8 cellular contexts compared by ENCODE assay signal in the genomic region with DNA sequence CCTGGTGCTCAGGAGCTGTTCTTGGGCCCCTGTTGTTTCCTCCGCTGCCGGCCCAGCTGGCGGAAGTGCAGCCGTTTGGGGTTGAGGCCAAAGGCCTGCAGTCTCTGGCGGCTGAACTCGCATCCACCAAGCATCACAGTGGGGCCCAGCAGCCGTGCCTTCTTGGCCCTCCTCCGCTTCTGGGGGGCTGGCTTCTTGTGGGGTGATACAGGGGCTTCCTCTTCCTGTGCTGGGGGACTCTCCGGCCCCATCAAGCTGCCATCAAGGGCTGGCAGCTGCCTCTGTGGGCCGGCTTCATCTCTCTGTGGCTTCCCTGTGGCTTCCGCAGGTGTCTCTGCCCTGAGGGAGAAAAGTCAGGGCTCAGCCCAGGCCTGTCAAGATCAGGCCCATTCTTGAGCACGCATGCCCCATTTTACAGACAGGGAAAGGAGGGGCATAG. TPM values are rescaled to one million over a fixed set of nuclear protein-coding genes. Genes with fewer than 3 reads are reported as not detected.
DNase-seq lines count a peak whose midpoint lies in the region; ATAC-seq and TF ChIP-seq lines count a peak whose summit lies in the region.

No MANE protein-coding gene starts in this region.

- H3K27me3 ChIP-seq in dorsolateral prefrontal cortex, result no peaks in the 10 kb centered on the region
- H3K27me3 ChIP-seq in MM.1S (replicated peaks; ENCODE audit: insufficient read depth, low read length), result no peaks in the 10 kb centered on the region

- H2AFZ ChIP-seq in MM.1S (ENCODE audit: low read length), result no peak overlapping the region

- DNase-seq in GM20000 (ENCODE audit: low spot score), result peak; percentile 83
- DNase-seq in MV-4-11 (lab: John Stamatoyannopoulos, UW), result peak; percentile 84
- DNase-seq in activated naive CD8-positive, alpha-beta T cell treated with anti-CD3 and anti-CD28 coated beads, Interleukin-2, amount 10 ng/mL, durations not matched to agents 7 days and 5 days, result peak; percentile 84
- peak; percentile 29 to 53 for DNase-seq in stimulated activated CD8-positive, alpha-beta memory T cell treated with anti-CD3 and anti-CD28 coated beads, Interleukin-7, amount 100 ng/mL, for 4 hours (ENCODE audit: low read depth in 2 of 2)
- DNase-seq in foreskin fibroblast, result no peak
- no peak for DNase-seq in HEK293T (ENCODE audit: extremely low spot score)
- no peak for DNase-seq in dorsolateral prefrontal cortex
- no peak for DNase-seq in MM.1S

- peak; percentile 90 for ATAC-seq in activated naive CD8-positive, alpha-beta T cell treated with anti-CD3 and anti-CD28 coated beads, Interleukin-2, amount 10 ng/mL, durations not matched to agents 7 days and 5 days (ENCODE audit: low read depth)

- intact Hi-C loops in dorsolateral prefrontal cortex (cut with DNase I), result no loop called here

- no peak overlapping the region for H3K4me2 ChIP-seq in MM.1S (ENCODE audit: low read depth, low read length)

- H4K20me1 ChIP-seq in MM.1S (ENCODE audit: insufficient read depth, low read length), result no peaks in the 10 kb centered on the region

- H3K4me3 ChIP-seq in foreskin fibroblast (ENCODE audit: low read depth in 1 of 2, low read length in 2 of 2) (no peak overlapping the region), dorsolateral prefrontal cortex (no peak overlapping the region), MM.1S (ENCODE audit: low read length) (no peak overlapping the region)

- H3K9me2 ChIP-seq in MM.1S (replicated peaks; ENCODE audit: insufficient read depth, low read length), result no peaks in the 10 kb centered on the region

- CTCF ChIA-PET in HEK293T (lab: Yijun Ruan, JAX), result no interaction called here

- no peaks in the 10 kb centered on the region; the same call in 1 of the 2 replicates for H3K79me2 ChIP-seq in MM.1S (ENCODE audit: low read length)

- H3K4me1 ChIP-seq in MM.1S (ENCODE audit: low read length), result no peaks in the 10 kb centered on the region

- peaks cover 42% of the 10 kb centered on the region for H3K4me1 Mint-ChIP-seq in activated naive CD8-positive, alpha-beta T cell treated with anti-CD3 and anti-CD28 coated beads, Interleukin-2, amount 10 ng/mL, durations not matched to agents 7 days and 5 days

- no peaks in the 10 kb centered on the region for H3K36me3 ChIP-seq in MM.1S (replicated peaks; ENCODE audit: insufficient read depth, low read length)

- H3K36me3 Mint-ChIP-seq in activated naive CD8-positive, alpha-beta T cell treated with anti-CD3 and anti-CD28 coated beads, Interleukin-2, amount 10 ng/mL, durations not matched to agents 7 days and 5 days, result peaks cover 48% of the 10 kb centered on the region

- H3K4me3 Mint-ChIP-seq in activated naive CD8-positive, alpha-beta T cell treated with anti-CD3 and anti-CD28 coated beads, Interleukin-2, amount 10 ng/mL, durations not matched to agents 7 days and 5 days, result peak overlapping the region; percentile 69

- H3K9ac ChIP-seq in MM.1S (ENCODE audit: low read length), result no peak overlapping the region

- POLR2A ChIA-PET in activated naive CD8-positive, alpha-beta T cell treated with anti-CD3 and anti-CD28 coated beads, Interleukin-2, amount 10 ng/mL, durations not matched to agents 7 days and 5 days (lab: Charles Lee), result interaction anchor here (0.8 to 7.7 kb wide), 15 partner anchors 7 to 145 kb away, joined by 3 to 224 read pairs (median 3); partner anchors contain the start of genes ATG4D, CDKN2D and KRI1
- POLR2A ChIA-PET in HEK293T (lab: Yijun Ruan, JAX), result interaction anchor here (1.1 to 3.4 kb wide), 3 partner anchors 9 to 15 kb away, joined by 3 to 20 read pairs (median 5); partner anchors contain the start of genes CDKN2D and KRI1

- 0 out of 2 replicates have a peak, but pooled peaks cover 3% of the 10 kb centered on the region for H3F3A ChIP-seq in MM.1S (ENCODE audit: insufficient read depth, low read length)

- no peaks in the 10 kb centered on the region for H3K9me3 ChIP-seq in MM.1S (replicated peaks; ENCODE audit: insufficient read depth, low read length)

- peak overlapping the region; percentile 92 for H3K27ac Mint-ChIP-seq in activated naive CD8-positive, alpha-beta T cell treated with anti-CD3 and anti-CD28 coated beads, Interleukin-2, amount 10 ng/mL, durations not matched to agents 7 days and 5 days

- no peak for TF ChIP-seq CTCF in GM20000 (IDR thresholded peaks at IDR 0.05; ENCODE audit: extremely low read depth, missing control alignments)
- TF ChIP-seq CTCF in foreskin fibroblast (IDR thresholded peaks at IDR 0.05; ENCODE audit: low read depth, low read length), result no peak
- no peak for TF ChIP-seq CTCF in dorsolateral prefrontal cortex (IDR thresholded peaks at IDR 0.05 in 54 of 56, conservative IDR thresholded peaks at IDR 0.05 in 2 of 56; ENCODE audit: low read depth in 1 of 56, partially characterized antibody in 56 of 56)
- no peak for TF ChIP-seq CTCF in MM.1S (IDR thresholded peaks at IDR 0.05; ENCODE audit: low read length)

- H3K27me3 Mint-ChIP-seq in activated naive CD8-positive, alpha-beta T cell treated with anti-CD3 and anti-CD28 coated beads, Interleukin-2, amount 10 ng/mL, durations not matched to agents 7 days and 5 days, result no peaks in the 10 kb centered on the region

- no peaks in the 10 kb centered on the region for H3K9me3 Mint-ChIP-seq in activated naive CD8-positive, alpha-beta T cell treated with anti-CD3 and anti-CD28 coated beads, Interleukin-2, amount 10 ng/mL, durations not matched to agents 7 days and 5 days

- H3K27ac ChIP-seq in dorsolateral prefrontal cortex (peak overlapping the region in 5 of 59 donors; percentile 9 to 53 (median 14)), MM.1S (ENCODE audit: low read length) (no peak overlapping the region)

TF ChIP-seq in HEK293T, 16 proteins besides CTCF, POLR2A, EP300 and RAD21:
- no peak for TF ChIP-seq ZNF384 (IDR thresholded peaks at IDR 0.05)
- TF ChIP-seq LEF1 (IDR thresholded peaks at IDR 0.05; ENCODE audit: borderline replicate concordance), result no peak
- TF ChIP-seq ARNT (IDR thresholded peaks at IDR 0.05), result no peak
- no peak for TF ChIP-seq FOXM1 (IDR thresholded peaks at IDR 0.05; ENCODE audit: borderline replicate concordance)
- no peak for TF ChIP-seq NFRKB (IDR thresholded peaks at IDR 0.05)
- TF ChIP-seq CTBP1 (IDR thresholded peaks at IDR 0.05; ENCODE audit: borderline replicate concordance), result no peak
- TF ChIP-seq TARDBP (IDR thresholded peaks at IDR 0.05), result no peak
- TF ChIP-seq PKNOX1 (IDR thresholded peaks at IDR 0.05), result no peak
- no peak for TF ChIP-seq SP1 (IDR thresholded peaks at IDR 0.05)

RNA-seq across cellular contexts. Expression of gene ATG4D, which starts 10.3 kb away (rescaled TPM):
- total RNA-seq in activated naive CD8-positive, alpha-beta T cell treated with anti-CD3 and anti-CD28 coated beads, Interleukin-2, amount 10 ng/mL, durations not matched to agents 7 days and 5 days, result 10 to 100 TPM; 50.4 to 66.6 TPM
- total RNA-seq in dorsolateral prefrontal cortex, result 10 to 100 TPM; 28.2 to 67.2 (median 38.9) TPM

RNA-seq across cellular contexts. Expression of gene KRI1, which starts 11.8 kb away (rescaled TPM):
- total RNA-seq in activated naive CD8-positive, alpha-beta T cell treated with anti-CD3 and anti-CD28 coated beads, Interleukin-2, amount 10 ng/mL, durations not matched to agents 7 days and 5 days, result 10 to 100 TPM; 76.2 to 85.4 TPM
- total RNA-seq in dorsolateral prefrontal cortex, result 10 to 100 TPM; 11.3 to 32.1 (median 19.2) TPM

RNA-seq across cellular contexts. Expression of gene CDKN2D, which starts 14.8 kb away (rescaled TPM):
- total RNA-seq in activated naive CD8-positive, alpha-beta T cell treated with anti-CD3 and anti-CD28 coated beads, Interleukin-2, amount 10 ng/mL, durations not matched to agents 7 days and 5 days, result 10 to 100 TPM; 93.0 to 95.9 TPM
- total RNA-seq in dorsolateral prefrontal cortex, result 10 to 100 TPM; 30.4 to 92.0 (median 65.1) TPM

RNA-seq across cellular contexts. Expression of gene AP1M2, which starts 33.1 kb away (rescaled TPM):
- total RNA-seq in activated naive CD8-positive, alpha-beta T cell treated with anti-CD3 and anti-CD28 coated beads, Interleukin-2, amount 10 ng/mL, durations not matched to agents 7 days and 5 days, result not detected
- 1 to 10 TPM in 25 of 120 experiments, under 1 TPM in 7, not detected in 88; 0.35 to 2.8 (median 1.5) TPM for total RNA-seq in dorsolateral prefrontal cortex

RNA-seq across cellular contexts. Expression of gene S1PR5, which starts 36.7 kb away (rescaled TPM):
- 1 to 10 TPM; 3.3 to 4.7 TPM for total RNA-seq in activated naive CD8-positive, alpha-beta T cell treated with anti-CD3 and anti-CD28 coated beads, Interleukin-2, amount 10 ng/mL, durations not matched to agents 7 days and 5 days
- total RNA-seq in dorsolateral prefrontal cortex, result 10 to 100 TPM in 96 of 120 experiments, 1 to 10 TPM in 24; 2.0 to 89.6 (median 17.6) TPM

Comparison
In these comparisons a context has a peak if more than half of its experiments do, and no peak if none do; other contexts are left out.
1. DNase-seq: peak in GM20000 (single experiment), MV-4-11 (single experiment), activated naive CD8-positive, alpha-beta T cell treated with anti-CD3 and anti-CD28 coated beads, Interleukin-2, amount 10 ng/mL, durations not matched to agents 7 days and 5 days (single experiment) and stimulated activated CD8-positive, alpha-beta memory T cell treated with anti-CD3 and anti-CD28 coated beads, Interleukin-7, amount 100 ng/mL, for 4 hours (2 of 2); none in foreskin fibroblast (0 of 2), HEK293T (single experiment), dorsolateral prefrontal cortex (0 of 10) and MM.1S (single experiment).